ENCODE assay signal across 1 cellular context in genomic region chr22:18012528-18012927, GRCh38.
A peak's percentile ranks its signal among the peaks of the same experiment; 100 is the strongest.
TF ChIP-seq lines count a peak whose summit lies in the region.

No MANE protein-coding gene starts in this region.

TF ChIP-seq in K562, 482 proteins besides CTCF, POLR2A, EP300 and RAD21:
- TF ChIP-seq SAP30 (IDR thresholded peaks at IDR 0.05; ENCODE audit: borderline replicate concordance, insufficient read depth, low read depth, low read length, poor library complexity, severe bottlenecking) (no peak), NR0B1 (IDR thresholded peaks at IDR 0.05; ENCODE audit: partially characterized antibody) (no peak), ETV5 (CRISPR knock-in tag; IDR thresholded peaks at IDR 0.05; ENCODE audit: low read depth) (no peak), GATAD2A (IDR thresholded peaks at IDR 0.05) (no peak), GTF2E2 (tag; IDR thresholded peaks at IDR 0.05) (no peak), ATF4 (CRISPR knock-in tag; IDR thresholded peaks at IDR 0.05) (no peak), PATZ1 (CRISPR knock-in tag; IDR thresholded peaks at IDR 0.05; ENCODE audit: borderline replicate concordance) (no peak), ZC3H4 (CRISPR knock-in tag; IDR thresholded peaks at IDR 0.05; ENCODE audit: borderline replicate concordance) (no peak), GABPA (tag; conservative IDR thresholded peaks at IDR 0.05; ENCODE audit: low read depth) (no peak), ZNF316 (IDR thresholded peaks at IDR 0.05) (peak; percentile 74), CCAR2 (IDR thresholded peaks at IDR 0.05; ENCODE audit: low read depth, low read length) (no peak), C11orf30 (IDR thresholded peaks at IDR 0.05; ENCODE audit: low read depth) (peak; percentile 55)
